ENCODE assay signal across 8 cellular contexts in genomic region chr11:65382036-65382803, GRCh38. TPM values are rescaled to one million over a fixed set of nuclear protein-coding genes. Genes with fewer than 3 reads are reported as not detected.
DNase-seq lines count a peak whose midpoint lies in the region; ATAC-seq and TF ChIP-seq lines count a peak whose summit lies in the region.

Gene SLC25A45, minus strand, starts transcription at chr11:65382646. Its CDS starts 695 bp downstream, at chr11:65381951.

- DNase-seq in GM13976 (ENCODE audit: low spot score) (peak; percentile 83), NCI-H1417 (lab: John Stamatoyannopoulos, UW) (peak; percentile 81 to 99 (median 99)), SW 1271 (lab: John Stamatoyannopoulos, UW) (peak; percentile 93 to 98), cardiac muscle cell (ENCODE audit: low read depth in 1 of 2, low spot score in 1 of 2) (peak; percentile 86 to 99), prostate gland (ENCODE audit: low spot score) (peak; percentile 94), ureter (ENCODE audit: low spot score) (peak; percentile 95)
- peak; percentile 92 for DNase-seq in activated naive CD8-positive, alpha-beta T cell treated with anti-CD3 and anti-CD28 coated beads, Interleukin-2, amount 10 ng/mL, durations not matched to agents 7 days and 5 days

- under 1% methylated on average over 18 of the region's 27 CpGs for WGBS in prostate gland

- peak within 1 kb of the TSS; percentile 96 for H3K27ac Mint-ChIP-seq in activated naive CD8-positive, alpha-beta T cell treated with anti-CD3 and anti-CD28 coated beads, Interleukin-2, amount 10 ng/mL, durations not matched to agents 7 days and 5 days

- H3K4me1 ChIP-seq in cardiac muscle cell (ENCODE audit: low read depth) (peaks cover 40% of the 10 kb centered on the region), prostate gland (replicated peaks) (peaks cover 4% of the 10 kb centered on the region)

- peak within 1 kb of the TSS; percentile 86 for H3K27ac ChIP-seq in cardiac muscle cell
- peak within 1 kb of the TSS; percentile 95 to 98 for H3K27ac ChIP-seq in prostate gland

- H3K27me3 ChIP-seq in cardiac muscle cell (no peaks in the 10 kb centered on the region), prostate gland (replicated peaks; ENCODE audit: insufficient read depth) (no peaks in the 10 kb centered on the region)

- ATAC-seq in HG02840 (IDR thresholded peaks at IDR 0.05; ENCODE audit: low FRiP score, unreplicated experiment), result peak; percentile 49
- ATAC-seq in activated naive CD8-positive, alpha-beta T cell treated with anti-CD3 and anti-CD28 coated beads, Interleukin-2, amount 10 ng/mL, durations not matched to agents 7 days and 5 days (ENCODE audit: low read depth), result peak; percentile 84

- in situ Hi-C loops in GM13976 (cut with MboI; ENCODE audit: low sequenced_read_pairs, unreplicated experiment), result no loop called here

- TF ChIP-seq CTCF in GM13976 (IDR thresholded peaks at IDR 0.05; ENCODE audit: borderline replicate concordance, control extremely low read depth, extremely low read depth, insufficient read depth, missing control alignments) (peak; percentile 78), cardiac muscle cell (IDR thresholded peaks at IDR 0.05; ENCODE audit: low read depth, low read length) (peak; percentile 80), prostate gland (IDR thresholded peaks at IDR 0.05) (peak; percentile 72 to 99 (median 92))

- H3K4me1 Mint-ChIP-seq in activated naive CD8-positive, alpha-beta T cell treated with anti-CD3 and anti-CD28 coated beads, Interleukin-2, amount 10 ng/mL, durations not matched to agents 7 days and 5 days, result peaks cover 34% of the 10 kb centered on the region

- H3K9me3 ChIP-seq in cardiac muscle cell (ENCODE audit: low read depth) (no peaks in the 10 kb centered on the region), prostate gland (no peaks in the 10 kb centered on the region)

- POLR2A ChIA-PET in activated naive CD8-positive, alpha-beta T cell treated with anti-CD3 and anti-CD28 coated beads, Interleukin-2, amount 10 ng/mL, durations not matched to agents 7 days and 5 days (lab: Charles Lee), result interaction anchor here (0.6 to 11.5 kb wide), 14 partner anchors 35 to 451 kb away, joined by 3 to 129 read pairs (median 6); partner anchors contain the start of genes MALAT1 and NEAT1

- TF ChIP-seq POLR2A in prostate gland (IDR thresholded peaks at IDR 0.05), result peak; percentile 49

- intact Hi-C loops in prostate gland (cut with DNase I), result loop anchor here (1.0 to 2.0 kb wide), 2 partner anchors 33 to 128 kb away; no protein-coding TSS in a partner anchor

- H3K27me3 Mint-ChIP-seq in activated naive CD8-positive, alpha-beta T cell treated with anti-CD3 and anti-CD28 coated beads, Interleukin-2, amount 10 ng/mL, durations not matched to agents 7 days and 5 days, result no peaks in the 10 kb centered on the region

- H3K4me3 Mint-ChIP-seq in activated naive CD8-positive, alpha-beta T cell treated with anti-CD3 and anti-CD28 coated beads, Interleukin-2, amount 10 ng/mL, durations not matched to agents 7 days and 5 days, result peak within 1 kb of the TSS; percentile 89

- H3K36me3 Mint-ChIP-seq in activated naive CD8-positive, alpha-beta T cell treated with anti-CD3 and anti-CD28 coated beads, Interleukin-2, amount 10 ng/mL, durations not matched to agents 7 days and 5 days, result no peaks in the 10 kb centered on the region

- H3K36me3 ChIP-seq in cardiac muscle cell (no peaks in the 10 kb centered on the region), prostate gland (no peaks in the 10 kb centered on the region)

- no peaks in the 10 kb centered on the region for H3K9me3 Mint-ChIP-seq in activated naive CD8-positive, alpha-beta T cell treated with anti-CD3 and anti-CD28 coated beads, Interleukin-2, amount 10 ng/mL, durations not matched to agents 7 days and 5 days

- H3K4me3 ChIP-seq in cardiac muscle cell (no peak within 1 kb of the TSS), prostate gland (peak within 1 kb of the TSS; percentile 22 to 26)

RNA-seq across cellular contexts. Expression of gene SLC25A45, which starts in this region (rescaled TPM):
- total RNA-seq in activated naive CD8-positive, alpha-beta T cell treated with anti-CD3 and anti-CD28 coated beads, Interleukin-2, amount 10 ng/mL, durations not matched to agents 7 days and 5 days, result 10 to 100 TPM; 25.5 to 29.6 TPM
- total RNA-seq in cardiac muscle cell, result 3.0 and 4.8 TPM in 2 replicates
- polyA plus RNA-seq in cardiac muscle cell, result 4.5 and 10.5 TPM in 2 replicates
- total RNA-seq in prostate gland, result 10 to 100 TPM; 11.7 to 13.3 TPM
- total RNA-seq in ureter, result 9.4 TPM
